ENCODE assay signal across 23 cellular contexts in genomic region chr9:123597926-123598556, GRCh38.
"Had no signal": no experiment of that assay in that cellular context is flagged by ENCODE, and none has a peak within 500 bp of the region (broad histone marks: within the 10 kb centered on the region; RNA-seq: fewer than 3 reads in every experiment).

No MANE protein-coding gene starts in this region.

- H3K4me3 Mint-ChIP-seq: activated CD4-positive, alpha-beta memory T cell treated with anti-CD3 and anti-CD28 coated beads, Interleukin-2, amount 10 ng/mL, durations not matched to agents 7 days and 5 days; activated CD4-positive, alpha-beta T cell treated with anti-CD3 and anti-CD28 coated beads, Interleukin-2, amount 10 ng/mL, durations not matched to agents 24 days and 14 days; activated naive CD4-positive, alpha-beta T cell treated with anti-CD3 and anti-CD28 coated beads, Interleukin-2, amount 10 ng/mL, durations not matched to agents 7 days and 5 days had no signal

- H3K27ac ChIP-seq: colonic mucosa, epithelial cell of prostate, heart left ventricle, lower lobe of right lung, thoracic aorta, upper lobe of left lung had no signal

- FAIRE-seq: bronchial epithelial cell had no signal

- H3K4me3 ChIP-seq: colonic mucosa, heart left ventricle, lower lobe of right lung, mucosa of descending colon, thoracic aorta, upper lobe of left lung had no signal

- H3K9me3 Mint-ChIP-seq: activated CD4-positive, alpha-beta memory T cell treated with anti-CD3 and anti-CD28 coated beads, Interleukin-2, amount 10 ng/mL, durations not matched to agents 7 days and 5 days; activated CD4-positive, alpha-beta T cell treated with anti-CD3 and anti-CD28 coated beads, Interleukin-2, amount 10 ng/mL, durations not matched to agents 24 days and 14 days; activated naive CD4-positive, alpha-beta T cell treated with anti-CD3 and anti-CD28 coated beads, Interleukin-2, amount 10 ng/mL, durations not matched to agents 7 days and 5 days had no signal

- H3K27me3 ChIP-seq: colonic mucosa, heart left ventricle, upper lobe of left lung had no signal

- H3K9me3 ChIP-seq: colonic mucosa, heart left ventricle, lower lobe of right lung, mucosa of descending colon, thoracic aorta, upper lobe of left lung had no signal

- DNase-seq: activated CD4-positive, alpha-beta memory T cell treated with anti-CD3 and anti-CD28 coated beads, Interleukin-2, amount 10 ng/mL, durations not matched to agents 7 days and 5 days; activated CD4-positive, alpha-beta T cell treated with anti-CD3 and anti-CD28 coated beads, Interleukin-2, amount 10 ng/mL, durations not matched to agents 24 days and 14 days; activated effector memory CD4-positive, alpha-beta T cell treated with anti-CD3 and anti-CD28 coated beads, Interleukin-2, amount 50 U/mL, for 16 hours; activated naive CD4-positive, alpha-beta T cell treated with anti-CD3 and anti-CD28 coated beads, Interleukin-2, amount 10 ng/mL, durations not matched to agents 7 days and 5 days; activated T-cell treated with anti-CD3 and anti-CD28 coated beads for 4 hours; amygdala; colonic mucosa; heart left ventricle; islet precursor cell; left cardiac atrium; lower lobe of right lung; mesendoderm; mucosa of descending colon; occipital lobe; retina; stimulated activated CD4-positive, alpha-beta T cell treated with anti-CD3 and anti-CD28 coated beads, Interleukin-2, amount 100 ng/mL, for 48 hours; stimulated activated CD8-positive, alpha-beta memory T cell treated with anti-CD3 and anti-CD28 coated beads, Interleukin-4, amount 100 ng/mL, for 48 hours; stimulated activated naive CD4-positive, alpha-beta T cell; upper lobe of left lung had no signal

- H3K27ac Mint-ChIP-seq: activated CD4-positive, alpha-beta memory T cell treated with anti-CD3 and anti-CD28 coated beads, Interleukin-2, amount 10 ng/mL, durations not matched to agents 7 days and 5 days; activated CD4-positive, alpha-beta T cell treated with anti-CD3 and anti-CD28 coated beads, Interleukin-2, amount 10 ng/mL, durations not matched to agents 24 days and 14 days; activated naive CD4-positive, alpha-beta T cell treated with anti-CD3 and anti-CD28 coated beads, Interleukin-2, amount 10 ng/mL, durations not matched to agents 7 days and 5 days had no signal

- H3K4me1 Mint-ChIP-seq: activated CD4-positive, alpha-beta memory T cell treated with anti-CD3 and anti-CD28 coated beads, Interleukin-2, amount 10 ng/mL, durations not matched to agents 7 days and 5 days; activated CD4-positive, alpha-beta T cell treated with anti-CD3 and anti-CD28 coated beads, Interleukin-2, amount 10 ng/mL, durations not matched to agents 24 days and 14 days; activated naive CD4-positive, alpha-beta T cell treated with anti-CD3 and anti-CD28 coated beads, Interleukin-2, amount 10 ng/mL, durations not matched to agents 7 days and 5 days had no signal

- H3K36me3 ChIP-seq: colonic mucosa, heart left ventricle, lower lobe of right lung, thoracic aorta, upper lobe of left lung had no signal

- ATAC-seq: activated CD4-positive, CD25-positive, alpha-beta regulatory T cell treated with anti-CD3 and anti-CD28 coated beads, Interleukin-2, amount 50 U/mL, for 24 hours; heart left ventricle; left cardiac atrium; lower lobe of right lung; mucosa of descending colon had no signal

- H3K27me3 Mint-ChIP-seq: activated CD4-positive, alpha-beta memory T cell treated with anti-CD3 and anti-CD28 coated beads, Interleukin-2, amount 10 ng/mL, durations not matched to agents 7 days and 5 days; activated CD4-positive, alpha-beta T cell treated with anti-CD3 and anti-CD28 coated beads, Interleukin-2, amount 10 ng/mL, durations not matched to agents 24 days and 14 days; activated naive CD4-positive, alpha-beta T cell treated with anti-CD3 and anti-CD28 coated beads, Interleukin-2, amount 10 ng/mL, durations not matched to agents 7 days and 5 days had no signal

- H3K4me1 ChIP-seq: colonic mucosa, heart left ventricle, lower lobe of right lung, upper lobe of left lung had no signal

- H3K36me3 Mint-ChIP-seq: activated naive CD4-positive, alpha-beta T cell treated with anti-CD3 and anti-CD28 coated beads, Interleukin-2, amount 10 ng/mL, durations not matched to agents 7 days and 5 days had no signal
